Comparison of ENCODE assay signal across 8 cellular contexts in genomic region chr17:35242158-35242804, GRCh38. TPM values are rescaled to one million over a fixed set of nuclear protein-coding genes. Genes with fewer than 3 reads are reported as not detected.
DNase-seq lines count a peak whose midpoint lies in the region; ATAC-seq, FAIRE-seq and TF ChIP-seq lines count a peak whose summit lies in the region.

No MANE protein-coding gene starts in this region.

- H3K36me3 ChIP-seq in endothelial cell of umbilical vein (ENCODE audit: control insufficient read depth in 2 of 2, extremely low read depth in 1 of 2, insufficient read depth in 2 of 2, low read length in 2 of 2) (no peaks in the 10 kb centered on the region), muscle layer of colon (ENCODE audit: insufficient read depth, low read length) (no peaks in the 10 kb centered on the region)

- peak overlapping the region; percentile 69 for H2AFZ ChIP-seq in endothelial cell of umbilical vein (ENCODE audit: low read depth, low read length)

- dilution Hi-C loops in endothelial cell of umbilical vein (cut with MboI; ENCODE audit: extremely low pct_ligation_motif_present, low sequenced_read_pairs): no loop called here

- H3K4me3 ChIP-seq in AG04449 (ENCODE audit: low read depth, low read length) (peak overlapping the region; percentile 90), endothelial cell of umbilical vein (replicated peaks in 1 of 3; ENCODE audit: insufficient read depth in 1 of 3, low read depth in 1 of 3, low read length in 3 of 3) (peak overlapping the region; percentile 52 to 68 (median 58)), muscle layer of colon (ENCODE audit: low read depth in 1 of 2, low read length in 2 of 2) (peak overlapping the region; percentile 89 to 96)

- CTCF ChIA-PET in AG04449 (lab: Yijun Ruan, JAX) (no interaction called here), endothelial cell of umbilical vein (lab: Charles Lee) (interaction anchor here (1.4 to 2.0 kb wide), 3 partner anchors 10 to 72 kb away, joined by 4 to 6 read pairs (median 6); no protein-coding TSS in a partner anchor)

- peak overlapping the region; percentile 91 for H3K9ac ChIP-seq in endothelial cell of umbilical vein (replicated peaks; ENCODE audit: extremely low read depth, insufficient read depth, low read length)
- peak overlapping the region; percentile 55 for H3K9ac ChIP-seq in muscle layer of colon (ENCODE audit: low read length)

- no peak for FAIRE-seq in endothelial cell of umbilical vein (lab: Jason Lieb, UNC)

- intact Hi-C loops in endothelial cell of umbilical vein (cut with micrococcal nuclease): loop anchor here (2.0 to 10.0 kb wide), 10 partner anchors 51 to 987 kb away; partner anchors contain the start of genes AP2B1, CCL2, CCT6B and LIG3

- peak; percentile 50 for ATAC-seq in HG03342 (IDR thresholded peaks at IDR 0.05; ENCODE audit: unreplicated experiment)

- peak; percentile 38 for TF ChIP-seq POLR2A in GM18951 (IDR thresholded peaks at IDR 0.05; ENCODE audit: extremely low read depth, insufficient read depth, insufficient read length)
- no peak for TF ChIP-seq POLR2A in endothelial cell of umbilical vein (IDR thresholded peaks at IDR 0.05; ENCODE audit: low read depth, low read length)

- H3K27me3 ChIP-seq in endothelial cell of umbilical vein (ENCODE audit: control insufficient read depth in 2 of 2, insufficient read depth in 2 of 2, low read length in 2 of 2) (peaks cover 0 to 11% of the 10 kb centered on the region in 2 experiments), muscle layer of colon (ENCODE audit: control insufficient read depth in 1 of 2, insufficient read depth in 2 of 2, low read length in 2 of 2) (no peaks in the 10 kb centered on the region)

- H3K9me1 ChIP-seq in endothelial cell of umbilical vein (replicated peaks; ENCODE audit: control insufficient read depth, extremely low read depth, insufficient read depth, low read length): no peaks in the 10 kb centered on the region

- in situ Hi-C loops in GM18951 (cut with MboI; ENCODE audit: low sequenced_read_pairs, unreplicated experiment): no loop called here

- H3K79me2 ChIP-seq in endothelial cell of umbilical vein (ENCODE audit: control insufficient read depth, insufficient read depth, low read length): peaks cover 2% of the 10 kb centered on the region

- H3K9me3 ChIP-seq in endothelial cell of umbilical vein (replicated peaks; ENCODE audit: control insufficient read depth, insufficient read depth, low read length): no peaks in the 10 kb centered on the region
- H3K9me3 ChIP-seq in muscle layer of colon (ENCODE audit: low read length): no peaks in the 10 kb centered on the region

- peak overlapping the region; percentile 71 for H3K4me2 ChIP-seq in endothelial cell of umbilical vein (ENCODE audit: insufficient read depth, low read length)

- TF ChIP-seq CTCF in AG04449 (IDR thresholded peaks at IDR 0.05; ENCODE audit: insufficient read depth, low read length, missing control alignments) (peak; percentile 19), endothelial cell of umbilical vein (IDR thresholded peaks at IDR 0.05; ENCODE audit: extremely low read depth in 1 of 2, insufficient read depth in 1 of 2, low read depth in 1 of 2, low read length in 2 of 2) (peak; percentile 12 to 27)

- no peak for DNase-seq in AG04449 (ENCODE audit: low read depth, low spot score)
- peak; percentile 62 for DNase-seq in NCI-H526 treated with DMSO at 0.1 percent for 48 hours (lab: John Stamatoyannopoulos, UW)
- peak; percentile 48 to 69 (median 48) for DNase-seq in activated CD8-positive, alpha-beta memory T cell treated with anti-CD3 and anti-CD28 coated beads for 48 hours (ENCODE audit: low read depth in 2 of 3, low spot score in 2 of 3)
- peak; percentile 56 for DNase-seq in endothelial cell of umbilical vein (ENCODE audit: low read depth, low spot score)
- peak; percentile 67 to 87 for DNase-seq in stimulated activated CD8-positive, alpha-beta memory T cell treated with anti-CD3 and anti-CD28 coated beads, Interleukin-7, amount 100 ng/mL, for 48 hours (ENCODE audit: extremely low read depth in 1 of 2, low read depth in 1 of 2)

- H3K4me1 ChIP-seq in endothelial cell of umbilical vein (ENCODE audit: control insufficient read depth, extremely low read depth, insufficient read depth, low read length): peaks cover 27% of the 10 kb centered on the region
- peaks cover 26% of the 10 kb centered on the region for H3K4me1 ChIP-seq in muscle layer of colon (ENCODE audit: insufficient read depth, low read length)

- BruUV-seq in endothelial cell of umbilical vein (replicated peaks; lab: Mats Ljungman, UMichigan): TSS peak; percentile 30

- POLR2A ChIA-PET in AG04449 (lab: Yijun Ruan, JAX): interaction anchor here (0.7 to 1.7 kb wide), 9 partner anchors 10 to 346 kb away, joined by 3 to 8 read pairs (median 5); partner anchors contain the start of genes SLFN11 and SLFN12
- POLR2A ChIA-PET in endothelial cell of umbilical vein (lab: Charles Lee): interaction anchor here (0.7 to 3.4 kb wide), 4 partner anchors 11 to 206 kb away, joined by 3 to 37 read pairs (median 7); partner anchors contain the start of gene SLFN13

- H3K27ac ChIP-seq in endothelial cell of umbilical vein (ENCODE audit: insufficient read depth, low read depth, low read length) (peak overlapping the region; percentile 82), muscle layer of colon (ENCODE audit: low read depth, low read length) (peak overlapping the region; percentile 100)

- H4K20me1 ChIP-seq in endothelial cell of umbilical vein (replicated peaks; ENCODE audit: control insufficient read depth, extremely low read depth, insufficient read depth, low read length): no peaks in the 10 kb centered on the region

TF ChIP-seq in endothelial cell of umbilical vein, 7 proteins besides CTCF, POLR2A, EP300 and RAD21:
- no peak for TF ChIP-seq FOS (IDR thresholded peaks at IDR 0.05; ENCODE audit: borderline replicate concordance, insufficient read depth, low read length)
- no peak for TF ChIP-seq MYC (IDR thresholded peaks at IDR 0.05; ENCODE audit: low read depth, low read length)
- no peak for TF ChIP-seq GATA2 (IDR thresholded peaks at IDR 0.05; ENCODE audit: insufficient read depth, insufficient read length, low read depth, low read length)
- no peak for TF ChIP-seq EZH2 (IDR thresholded peaks at IDR 0.05; ENCODE audit: borderline replicate concordance, low read depth, low read length, severe bottlenecking)
- no peak for TF ChIP-seq POLR2AphosphoS5 (IDR thresholded peaks at IDR 0.05; ENCODE audit: insufficient read depth, low read depth, low read length)
- no peak for TF ChIP-seq JUN (IDR thresholded peaks at IDR 0.05; ENCODE audit: borderline replicate concordance, insufficient read depth, insufficient read length, low read depth)
- no peak for TF ChIP-seq MAX (IDR thresholded peaks at IDR 0.05; ENCODE audit: insufficient read depth, insufficient read length)

RNA-seq across cellular contexts. Expression of gene SLFN5, which starts 0.6 kb away (rescaled TPM):
- 15.7 and 24.2 TPM in 2 replicates for total RNA-seq in endothelial cell of umbilical vein
- 3.2 and 4.5 TPM in 2 replicates for polyA plus RNA-seq in endothelial cell of umbilical vein
- polyA plus RNA-seq in endothelial cell of umbilical vein (2011; cell fraction: cytosol; rRNA removed): 4.6 and 5.2 TPM in 2 replicates
- polyA plus RNA-seq in endothelial cell of umbilical vein (2011; cell fraction: nucleus; rRNA removed): 5.3 and 5.4 TPM in 2 replicates
- 22.7 and 23.1 TPM in 2 replicates for polyA plus RNA-seq in endothelial cell of umbilical vein (2012)
- polyA minus RNA-seq in endothelial cell of umbilical vein: 22.3 and 23.1 TPM in 2 replicates
- 7.9 TPM for polyA minus RNA-seq in endothelial cell of umbilical vein (2011; cell fraction: cytosol; rRNA and poly(A)+ RNA removed)
- 9.7 and 11.1 TPM in 2 replicates for polyA minus RNA-seq in endothelial cell of umbilical vein (2011; cell fraction: nucleus; rRNA and poly(A)+ RNA removed)

RNA-seq across cellular contexts. Expression of gene SLC35G3, which starts 48.1 kb away (rescaled TPM):
- not detected in 2 replicates for total RNA-seq in endothelial cell of umbilical vein
- polyA plus RNA-seq in endothelial cell of umbilical vein: not detected in 2 replicates
- polyA plus RNA-seq in endothelial cell of umbilical vein (2011; cell fraction: cytosol; rRNA removed): not detected in 2 replicates
- polyA plus RNA-seq in endothelial cell of umbilical vein (2011; cell fraction: nucleus; rRNA removed): not detected in 2 replicates
- polyA plus RNA-seq in endothelial cell of umbilical vein (2012): not detected in 2 replicates
- polyA minus RNA-seq in endothelial cell of umbilical vein: not detected in 2 replicates
- polyA minus RNA-seq in endothelial cell of umbilical vein (2011; cell fraction: cytosol; rRNA and poly(A)+ RNA removed): not detected
- not detected in 2 replicates for polyA minus RNA-seq in endothelial cell of umbilical vein (2011; cell fraction: nucleus; rRNA and poly(A)+ RNA removed)
